In genomic region chr17:9557846-9558245, GRCh38 we compare ENCODE assay signal across 27 cellular contexts. TPM values are rescaled to one million over a fixed set of nuclear protein-coding genes. Genes with fewer than 3 reads are reported as not detected.
"Had no signal": no experiment of that assay in that cellular context is flagged by ENCODE, and none has a peak within 500 bp of the region (broad histone marks: within the 10 kb centered on the region; RNA-seq: fewer than 3 reads in every experiment).

No MANE protein-coding gene starts in this region.

- ATAC-seq: activated T-cell treated with anti-CD3 and anti-CD28 coated beads, Interleukin-2, amount 50 U/mL, for 4 hours; T-cell had no signal

- H3K4me3 ChIP-seq: SK-N-MC had no signal

- H3K27ac ChIP-seq: SK-N-MC had no signal

- DNase-seq: activated B cell treated with CpG ODN at 0.5 μM for 24 hours; activated CD4-positive, alpha-beta T cell treated with anti-CD3 and anti-CD28 coated beads for 1 hour; activated CD4-positive, alpha-beta T cell treated with anti-CD3 and anti-CD28 coated beads, Interleukin-2, amount 10 ng/mL, durations not matched to agents 24 days and 14 days; activated CD4-positive, alpha-beta T cell treated with anti-CD3 and anti-CD28 coated beads, Interleukin-2, amount 50 U/mL, for 48 hours; activated CD8-positive, alpha-beta memory T cell treated with anti-CD3 and anti-CD28 coated beads for 24 hours; activated effector memory CD4-positive, alpha-beta T cell treated with anti-CD3 and anti-CD28 coated beads, Interleukin-2, amount 50 U/mL, for 16 hours; activated naive CD4-positive, alpha-beta T cell treated with Interleukin-2 at 50 U/mL for 16 hours; activated T-cell treated with anti-CD3 and anti-CD28 coated beads, Interleukin-2, amount 50 U/mL, for 4 hours; amygdala; Kasumi-1; KBM-7; NCI-H1048; NCI-H146; NCI-H1930; NCI-H2171; NCI-H2227 treated with DMSO at 0.1 percent for 48 hours; NCI-H526 treated with DMSO at 0.1 percent for 48 hours; NCI-H82; SIG-M5; T-cell; T-helper 2 cell; T1000 had no signal

RNA-seq across cellular contexts. Expression of gene CFAP52, which starts 18.6 kb away (rescaled TPM):
- total RNA-seq: activated B cell treated with CpG ODN at 0.5 μM for 24 hours; activated CD4-positive, alpha-beta T cell treated with anti-CD3 and anti-CD28 coated beads, Interleukin-2, amount 10 ng/mL, durations not matched to agents 24 days and 14 days; activated T-cell treated with anti-CD3 and anti-CD28 coated beads, Interleukin-2, amount 50 U/mL, for 4 hours; astrocyte; M059J; OCI-LY7; RPMI7951; T-cell had no signal
